In the genomic region with DNA sequence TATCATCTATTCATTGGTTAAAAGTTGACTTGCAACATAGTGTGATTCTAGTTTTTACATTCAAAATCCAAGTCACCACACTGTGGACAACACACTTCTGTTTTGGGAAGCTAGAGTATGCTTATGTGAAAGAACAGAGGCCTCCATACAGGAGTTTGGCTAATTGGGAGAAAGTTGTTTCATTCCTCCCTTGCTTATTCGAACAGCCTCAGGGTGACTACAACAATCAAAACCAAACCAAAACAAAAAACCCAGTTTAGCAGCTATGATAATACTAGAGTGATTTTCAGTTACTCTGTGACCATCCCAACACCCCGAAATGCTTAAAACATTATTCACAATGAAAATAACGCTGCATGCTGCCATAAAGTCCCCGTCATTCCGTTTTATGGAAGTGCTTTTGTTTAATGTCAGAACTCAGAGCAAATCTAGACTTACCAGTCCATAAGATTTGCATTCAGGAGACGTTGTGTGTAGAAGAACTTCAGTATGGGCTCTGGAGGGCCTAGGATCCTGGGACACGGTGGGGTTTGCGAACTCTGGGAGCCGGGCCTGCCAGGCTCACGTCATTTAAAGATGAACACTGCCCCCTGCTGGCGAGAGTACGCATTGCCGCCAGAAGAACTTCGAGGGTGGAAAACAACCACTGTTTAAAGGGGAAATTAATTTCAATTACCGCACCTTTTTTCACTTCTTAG, we compare ENCODE assay signal across 8 cellular contexts.
DNase-seq lines count a peak whose midpoint lies in the region; ATAC-seq, FAIRE-seq and TF ChIP-seq lines count a peak whose summit lies in the region.

No MANE protein-coding gene starts in this region.

- no peak for TF ChIP-seq POLR2A in GM12891 (IDR thresholded peaks at IDR 0.05; ENCODE audit: low read depth, low read length)

- H3K4me3 ChIP-seq in adipocyte (ENCODE audit: low read length) = peak overlapping the region; percentile 23

- peak; percentile 62 to 63 for ATAC-seq in left cardiac atrium
- no peak for ATAC-seq in GM18520 (IDR thresholded peaks at IDR 0.05; ENCODE audit: unreplicated experiment)

- peaks cover 43% of the 10 kb centered on the region for H3K4me1 ChIP-seq in adipocyte (ENCODE audit: control insufficient read depth, insufficient read depth, low read length)

- intact Hi-C loops in left cardiac atrium (cut with DNase I) = loop anchor here in 1 of 2 donors (2.0 kb wide), 1 partner anchor 1425 kb away; no protein-coding TSS in a partner anchor

- H3K9me3 ChIP-seq in adipocyte (ENCODE audit: control insufficient read depth, low read length) = no peaks in the 10 kb centered on the region

- DNase-seq in GM12891 (ENCODE audit: insufficient read length, low spot score) (peak; percentile 12), HuH-7 (ENCODE audit: low spot score) (peak; percentile 33), SKM-1 (lab: John Stamatoyannopoulos, UW; ENCODE audit: unreplicated experiment) (peak; percentile 57), adipocyte (ENCODE audit: low read depth) (peak; percentile 81), left cardiac atrium (peak; percentile 55), retina (peak; percentile 76)

- peak overlapping the region; percentile 32 for H3K9ac ChIP-seq in adipocyte (ENCODE audit: low read length)

- FAIRE-seq in A204.1 (lab: Jason Lieb, UNC) (peak; percentile 57), GM12891 (lab: Jason Lieb, UNC) (peak; percentile 78)

- no peaks in the 10 kb centered on the region for H3K36me3 ChIP-seq in adipocyte (ENCODE audit: control insufficient read depth, insufficient read depth, low read length, severe bottlenecking)

- H3K27me3 ChIP-seq in adipocyte (replicated peaks; ENCODE audit: control insufficient read depth, insufficient read depth, low read length) = peaks cover 4% of the 10 kb centered on the region

TF ChIP-seq in GM12891, 5 proteins besides CTCF, POLR2A, EP300 and RAD21:
- TF ChIP-seq SPI1 (IDR thresholded peaks at IDR 0.05; ENCODE audit: low read depth, low read length) = no peak
- TF ChIP-seq TAF1 (IDR thresholded peaks at IDR 0.05; ENCODE audit: low read depth, low read length) = no peak
- TF ChIP-seq POLR2AphosphoS5 (IDR thresholded peaks at IDR 0.05; ENCODE audit: low read depth, low read length) = no peak
- TF ChIP-seq PAX5 (IDR thresholded peaks at IDR 0.05; ENCODE audit: insufficient read depth, low read length, severe bottlenecking) = no peak
- TF ChIP-seq POU2F2 (IDR thresholded peaks at IDR 0.05; ENCODE audit: low read depth, low read length) = no peak

Comparison
In these comparisons a context has a peak if more than half of its experiments do, and no peak if none do; other contexts are left out.
1. DNase-seq: peak in every context shown above with its lines; median percentile 81 in adipocyte; 76 in retina; 57 in SKM-1; 55 in left cardiac atrium; 33 in HuH-7; 12 in GM12891.